ENCODE assay signal across 1 cellular context in the genomic region with DNA sequence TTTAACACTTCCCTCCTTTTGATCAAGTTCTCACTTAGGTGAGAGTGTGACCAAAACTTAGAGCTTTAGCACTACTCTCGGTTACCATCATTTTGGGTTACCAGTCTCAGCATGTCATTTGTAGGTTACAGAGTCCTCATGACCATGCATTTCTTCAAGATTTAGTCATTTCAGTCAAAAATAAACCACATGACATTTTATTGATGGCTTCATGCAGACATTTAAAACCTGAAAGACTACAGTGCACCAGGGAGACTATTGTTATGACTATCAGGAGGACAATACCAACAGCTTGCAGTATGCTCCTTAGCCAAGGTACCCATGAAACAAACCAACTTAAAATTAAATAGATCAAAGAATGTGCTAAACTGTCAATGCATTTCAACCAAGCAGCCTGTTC.
TF ChIP-seq lines count a peak whose summit lies in the region.

No MANE protein-coding gene starts in this region.

TF ChIP-seq in H1, 55 proteins besides CTCF, POLR2A, EP300 and RAD21:
- TF ChIP-seq, protein P1, sequence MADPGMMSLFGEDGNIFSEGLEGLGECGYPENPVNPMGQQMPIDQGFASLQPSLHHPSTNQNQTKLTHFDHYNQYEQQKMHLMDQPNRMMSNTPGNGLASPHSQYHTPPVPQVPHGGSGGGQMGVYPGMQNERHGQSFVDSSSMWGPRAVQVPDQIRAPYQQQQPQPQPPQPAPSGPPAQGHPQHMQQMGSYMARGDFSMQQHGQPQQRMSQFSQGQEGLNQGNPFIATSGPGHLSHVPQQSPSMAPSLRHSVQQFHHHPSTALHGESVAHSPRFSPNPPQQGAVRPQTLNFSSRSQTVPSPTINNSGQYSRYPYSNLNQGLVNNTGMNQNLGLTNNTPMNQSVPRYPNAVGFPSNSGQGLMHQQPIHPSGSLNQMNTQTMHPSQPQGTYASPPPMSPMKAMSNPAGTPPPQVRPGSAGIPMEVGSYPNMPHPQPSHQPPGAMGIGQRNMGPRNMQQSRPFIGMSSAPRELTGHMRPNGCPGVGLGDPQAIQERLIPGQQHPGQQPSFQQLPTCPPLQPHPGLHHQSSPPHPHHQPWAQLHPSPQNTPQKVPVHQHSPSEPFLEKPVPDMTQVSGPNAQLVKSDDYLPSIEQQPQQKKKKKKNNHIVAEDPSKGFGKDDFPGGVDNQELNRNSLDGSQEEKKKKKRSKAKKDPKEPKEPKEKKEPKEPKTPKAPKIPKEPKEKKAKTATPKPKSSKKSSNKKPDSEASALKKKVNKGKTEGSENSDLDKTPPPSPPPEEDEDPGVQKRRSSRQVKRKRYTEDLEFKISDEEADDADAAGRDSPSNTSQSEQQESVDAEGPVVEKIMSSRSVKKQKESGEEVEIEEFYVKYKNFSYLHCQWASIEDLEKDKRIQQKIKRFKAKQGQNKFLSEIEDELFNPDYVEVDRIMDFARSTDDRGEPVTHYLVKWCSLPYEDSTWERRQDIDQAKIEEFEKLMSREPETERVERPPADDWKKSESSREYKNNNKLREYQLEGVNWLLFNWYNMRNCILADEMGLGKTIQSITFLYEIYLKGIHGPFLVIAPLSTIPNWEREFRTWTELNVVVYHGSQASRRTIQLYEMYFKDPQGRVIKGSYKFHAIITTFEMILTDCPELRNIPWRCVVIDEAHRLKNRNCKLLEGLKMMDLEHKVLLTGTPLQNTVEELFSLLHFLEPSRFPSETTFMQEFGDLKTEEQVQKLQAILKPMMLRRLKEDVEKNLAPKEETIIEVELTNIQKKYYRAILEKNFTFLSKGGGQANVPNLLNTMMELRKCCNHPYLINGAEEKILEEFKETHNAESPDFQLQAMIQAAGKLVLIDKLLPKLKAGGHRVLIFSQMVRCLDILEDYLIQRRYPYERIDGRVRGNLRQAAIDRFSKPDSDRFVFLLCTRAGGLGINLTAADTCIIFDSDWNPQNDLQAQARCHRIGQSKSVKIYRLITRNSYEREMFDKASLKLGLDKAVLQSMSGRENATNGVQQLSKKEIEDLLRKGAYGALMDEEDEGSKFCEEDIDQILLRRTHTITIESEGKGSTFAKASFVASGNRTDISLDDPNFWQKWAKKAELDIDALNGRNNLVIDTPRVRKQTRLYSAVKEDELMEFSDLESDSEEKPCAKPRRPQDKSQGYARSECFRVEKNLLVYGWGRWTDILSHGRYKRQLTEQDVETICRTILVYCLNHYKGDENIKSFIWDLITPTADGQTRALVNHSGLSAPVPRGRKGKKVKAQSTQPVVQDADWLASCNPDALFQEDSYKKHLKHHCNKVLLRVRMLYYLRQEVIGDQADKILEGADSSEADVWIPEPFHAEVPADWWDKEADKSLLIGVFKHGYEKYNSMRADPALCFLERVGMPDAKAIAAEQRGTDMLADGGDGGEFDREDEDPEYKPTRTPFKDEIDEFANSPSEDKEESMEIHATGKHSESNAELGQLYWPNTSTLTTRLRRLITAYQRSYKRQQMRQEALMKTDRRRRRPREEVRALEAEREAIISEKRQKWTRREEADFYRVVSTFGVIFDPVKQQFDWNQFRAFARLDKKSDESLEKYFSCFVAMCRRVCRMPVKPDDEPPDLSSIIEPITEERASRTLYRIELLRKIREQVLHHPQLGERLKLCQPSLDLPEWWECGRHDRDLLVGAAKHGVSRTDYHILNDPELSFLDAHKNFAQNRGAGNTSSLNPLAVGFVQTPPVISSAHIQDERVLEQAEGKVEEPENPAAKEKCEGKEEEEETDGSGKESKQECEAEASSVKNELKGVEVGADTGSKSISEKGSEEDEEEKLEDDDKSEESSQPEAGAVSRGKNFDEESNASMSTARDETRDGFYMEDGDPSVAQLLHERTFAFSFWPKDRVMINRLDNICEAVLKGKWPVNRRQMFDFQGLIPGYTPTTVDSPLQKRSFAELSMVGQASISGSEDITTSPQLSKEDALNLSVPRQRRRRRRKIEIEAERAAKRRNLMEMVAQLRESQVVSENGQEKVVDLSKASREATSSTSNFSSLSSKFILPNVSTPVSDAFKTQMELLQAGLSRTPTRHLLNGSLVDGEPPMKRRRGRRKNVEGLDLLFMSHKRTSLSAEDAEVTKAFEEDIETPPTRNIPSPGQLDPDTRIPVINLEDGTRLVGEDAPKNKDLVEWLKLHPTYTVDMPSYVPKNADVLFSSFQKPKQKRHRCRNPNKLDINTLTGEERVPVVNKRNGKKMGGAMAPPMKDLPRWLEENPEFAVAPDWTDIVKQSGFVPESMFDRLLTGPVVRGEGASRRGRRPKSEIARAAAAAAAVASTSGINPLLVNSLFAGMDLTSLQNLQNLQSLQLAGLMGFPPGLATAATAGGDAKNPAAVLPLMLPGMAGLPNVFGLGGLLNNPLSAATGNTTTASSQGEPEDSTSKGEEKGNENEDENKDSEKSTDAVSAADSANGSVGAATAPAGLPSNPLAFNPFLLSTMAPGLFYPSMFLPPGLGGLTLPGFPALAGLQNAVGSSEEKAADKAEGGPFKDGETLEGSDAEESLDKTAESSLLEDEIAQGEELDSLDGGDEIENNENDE (IDR thresholded peaks at IDR 0.05; ENCODE audit: insufficient replicate concordance, low read length): no peak
- TF ChIP-seq NANOG (IDR thresholded peaks at IDR 0.05; ENCODE audit: insufficient read depth, low read depth, low read length, poor library complexity, severe bottlenecking): peak; percentile 22
